ENCODE assay signal across 24 cellular contexts in the genomic region with DNA sequence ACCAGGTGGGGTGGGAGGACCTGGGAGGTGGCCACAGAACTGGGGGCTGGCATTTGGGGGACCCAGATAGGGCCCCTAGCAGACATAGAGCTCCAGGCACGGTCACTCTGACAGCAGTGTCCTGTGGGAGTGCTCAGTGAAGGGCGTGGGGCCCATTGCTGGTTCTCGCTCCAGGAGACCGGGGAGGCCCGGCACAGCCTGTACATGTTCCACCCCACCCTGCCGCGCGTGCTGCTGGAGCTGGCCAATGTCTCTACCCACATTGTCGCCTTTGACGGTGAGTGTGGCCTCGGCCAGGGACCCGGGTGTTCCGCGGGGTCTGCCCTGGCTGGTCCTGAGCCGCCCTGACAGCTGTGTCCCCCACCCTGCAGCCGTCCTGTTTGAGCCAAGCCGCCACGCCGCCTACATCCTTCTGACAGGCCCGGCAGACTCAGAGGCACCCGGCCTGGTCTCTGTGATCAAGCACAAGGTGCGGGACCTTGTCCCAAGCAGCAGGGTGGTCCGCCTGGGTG. TPM values are rescaled to one million over a fixed set of nuclear protein-coding genes. Genes with fewer than 3 reads are reported as not detected.
"Had no signal": no experiment of that assay in that cellular context is flagged by ENCODE, and none has a peak within 500 bp of the region (broad histone marks: within the 10 kb centered on the region; RNA-seq: fewer than 3 reads in every experiment).

No MANE protein-coding gene starts in this region.

- H3K36me3 ChIP-seq: neural progenitor cell had no signal

- H3K4me3 Mint-ChIP-seq: natural killer cell treated with Interleukin-12 subunit alpha and Interleukin-12 subunit beta and Interleukin-15 and Interleukin-18, amount 100 ng/mL, for 72 hours; neural progenitor cell; stimulated activated naive B cell treated with anti-CD40 and anti-IgM and Interleukin-4, amounts not matched to agents 10 μg/mL and 1 μg/mL and 100 μg/mL, for 72 hours; stimulated activated naive CD8-positive, alpha-beta T cell treated with anti-CD3 and anti-CD28 coated beads, Interleukin-15, amount 100 ng/mL, for 72 hours had no signal

- H3K4me1 ChIP-seq: gastroesophageal sphincter, left ventricle myocardium inferior, neural progenitor cell, sigmoid colon had no signal

- H3K9ac ChIP-seq: neural progenitor cell had no signal

- H3K27ac ChIP-seq: colonic mucosa, esophagus squamous epithelium, gastroesophageal sphincter, left ventricle myocardium inferior, neural progenitor cell, sigmoid colon, skin epidermis, thoracic aorta, transverse colon had no signal

- H3K9me3 ChIP-seq: colonic mucosa, esophagus squamous epithelium, gastroesophageal sphincter, left ventricle myocardium inferior, sigmoid colon, thoracic aorta, transverse colon had no signal

- H3K27me3 ChIP-seq: colonic mucosa, esophagus squamous epithelium, gastroesophageal sphincter, neural progenitor cell, sigmoid colon, transverse colon had no signal

- H3K27ac Mint-ChIP-seq: natural killer cell treated with Interleukin-12 subunit alpha and Interleukin-12 subunit beta and Interleukin-15 and Interleukin-18, amount 100 ng/mL, for 72 hours; neural progenitor cell; stimulated activated naive B cell treated with anti-CD40 and anti-IgM and Interleukin-4, amounts not matched to agents 10 μg/mL and 1 μg/mL and 100 μg/mL, for 72 hours had no signal

- H3K4me3 ChIP-seq: colonic mucosa, esophagus squamous epithelium, gastroesophageal sphincter, left ventricle myocardium inferior, lung, neural progenitor cell, sigmoid colon, skin epidermis, thoracic aorta, transverse colon had no signal

- H3K27me3 Mint-ChIP-seq: natural killer cell treated with Interleukin-12 subunit alpha and Interleukin-12 subunit beta and Interleukin-15 and Interleukin-18, amount 100 ng/mL, for 72 hours; stimulated activated naive B cell treated with anti-CD40 and anti-IgM and Interleukin-4, amounts not matched to agents 10 μg/mL and 1 μg/mL and 100 μg/mL, for 72 hours; stimulated activated naive CD8-positive, alpha-beta T cell treated with anti-CD3 and anti-CD28 coated beads, Interleukin-15, amount 100 ng/mL, for 72 hours had no signal

- H3K36me3 Mint-ChIP-seq: natural killer cell treated with Interleukin-12 subunit alpha and Interleukin-12 subunit beta and Interleukin-15 and Interleukin-18, amount 100 ng/mL, for 72 hours had no signal

- DNase-seq: colonic mucosa; dermis blood vessel endothelial cell; esophagus squamous epithelium; foreskin fibroblast; glutamatergic neuron; left ventricle myocardium inferior; mesenchymal stem cell; midbrain; nucleus accumbens; sigmoid colon; stimulated activated CD4-positive, alpha-beta T cell treated with anti-CD3 and anti-CD28 coated beads, Interleukin-2, amount 100 ng/mL, for 24 hours; stimulated activated CD4-positive, alpha-beta T cell treated with anti-CD3 and anti-CD28 coated beads, Interleukin-4, amount 100 ng/mL, for 4 hours; stimulated activated naive B cell treated with anti-CD40 and anti-IgM and Interleukin-4, amounts not matched to agents 10 μg/mL and 1 μg/mL and 100 μg/mL, for 72 hours; stimulated activated naive CD8-positive, alpha-beta T cell treated with anti-CD3 and anti-CD28 coated beads, Interleukin-15, amount 100 ng/mL, for 72 hours; transverse colon had no signal

- H3K9me3 Mint-ChIP-seq: natural killer cell treated with Interleukin-12 subunit alpha and Interleukin-12 subunit beta and Interleukin-15 and Interleukin-18, amount 100 ng/mL, for 72 hours; neural progenitor cell; stimulated activated naive B cell treated with anti-CD40 and anti-IgM and Interleukin-4, amounts not matched to agents 10 μg/mL and 1 μg/mL and 100 μg/mL, for 72 hours had no signal

- ATAC-seq: gastroesophageal sphincter; natural killer cell treated with Interleukin-12 subunit alpha and Interleukin-12 subunit beta and Interleukin-15 and Interleukin-18, amount 100 ng/mL, for 72 hours; stimulated activated naive B cell treated with anti-CD40 and anti-IgM and Interleukin-4, amounts not matched to agents 10 μg/mL and 1 μg/mL and 100 μg/mL, for 72 hours; stimulated activated naive CD8-positive, alpha-beta T cell treated with anti-CD3 and anti-CD28 coated beads, Interleukin-15, amount 100 ng/mL, for 72 hours had no signal

- H3K4me1 Mint-ChIP-seq: stimulated activated naive CD8-positive, alpha-beta T cell treated with anti-CD3 and anti-CD28 coated beads, Interleukin-15, amount 100 ng/mL, for 72 hours had no signal

- H3K4me2 ChIP-seq: neural progenitor cell had no signal

- H2AFZ ChIP-seq: neural progenitor cell had no signal

RNA-seq across cellular contexts. Expression of a gene that starts 11.2 kb away (rescaled TPM):
- total RNA-seq: natural killer cell treated with Interleukin-12 subunit alpha and Interleukin-12 subunit beta and Interleukin-15 and Interleukin-18, amount 100 ng/mL, for 72 hours had no signal
- polyA plus RNA-seq: keratinocyte had no signal

RNA-seq across cellular contexts. Expression of a gene that starts 15.9 kb away (rescaled TPM):
- total RNA-seq: esophagus squamous epithelium; natural killer cell treated with Interleukin-12 subunit alpha and Interleukin-12 subunit beta and Interleukin-15 and Interleukin-18, amount 100 ng/mL, for 72 hours; subcutaneous adipose tissue; thoracic aorta had no signal

RNA-seq across cellular contexts. Expression of a gene that starts 18.5 kb away (rescaled TPM):
- total RNA-seq: epithelial cell of proximal tubule; esophagus squamous epithelium; natural killer cell treated with Interleukin-12 subunit alpha and Interleukin-12 subunit beta and Interleukin-15 and Interleukin-18, amount 100 ng/mL, for 72 hours had no signal
